8 cellular contexts compared by ENCODE assay signal in genomic region chr10:119652361-119652760, GRCh38. TPM values are rescaled to one million over a fixed set of nuclear protein-coding genes. Genes with fewer than 3 reads are reported as not detected.
DNase-seq lines count a peak whose midpoint lies in the region; ATAC-seq and TF ChIP-seq lines count a peak whose summit lies in the region.

No MANE protein-coding gene starts in this region.

- no peaks in the 10 kb centered on the region for H3K36me3 ChIP-seq in tibial artery

- intact Hi-C loops in lower leg skin (cut with DNase I; ENCODE audit: low total_unique reads) = no loop called here
- intact Hi-C loops in tibial artery (cut with DNase I; ENCODE audit: low total_unique reads) = loop anchor here (5.0 kb wide), 1 partner anchor 55 kb away; the partner anchor contains the start of gene TIAL1

- H3K4me3 ChIP-seq in lower leg skin (ENCODE audit: low read depth, poor library complexity, severe bottlenecking) (peak overlapping the region; percentile 98), tibial artery (peak overlapping the region; percentile 94 to 98)

- CTCF ChIA-PET in RWPE1 (lab: Yijun Ruan, JAX) = interaction anchor here (0.6 to 1.7 kb wide), 5 partner anchors 14 to 207 kb away, joined by 3 to 5 read pairs (median 3); no protein-coding TSS in a partner anchor

- no peak for TF ChIP-seq POLR2A in lower leg skin (IDR thresholded peaks at IDR 0.05)

- WGBS in lower leg skin, 2 donors = 0 to 2% methylated on average over 3 of the region's 3 CpGs

- TF ChIP-seq CTCF in RWPE1 (conservative IDR thresholded peaks at IDR 0.05; ENCODE audit: low read depth) (peak; percentile 76), lower leg skin (IDR thresholded peaks at IDR 0.05) (no peak), tibial artery (IDR thresholded peaks at IDR 0.05) (no peak)

- H3K4me1 ChIP-seq in tibial artery = peaks cover 3 to 49% (median 37%) of the 10 kb centered on the region in 4 donors

- DNase-seq in COLO829 (ENCODE audit: low spot score) = peak; percentile 61
- DNase-seq in RWPE1 (ENCODE audit: low spot score) = peak; percentile 65
- DNase-seq in dedifferentiated amniotic fluid mesenchymal stem cell (ENCODE audit: extremely low spot score) = peak; percentile 67
- DNase-seq in lower leg skin (ENCODE audit: low spot score in 2 of 2) = no peak
- no peak for DNase-seq in tibial artery
- no peak for DNase-seq in GM19240 (ENCODE audit: insufficient read length, low spot score)

- peak overlapping the region; percentile 95 for H3K27ac ChIP-seq in RWPE1
- peak overlapping the region; percentile 98 to 100 for H3K27ac ChIP-seq in tibial artery

- POLR2A ChIA-PET in RWPE1 (lab: Yijun Ruan, JAX; ENCODE audit: low non-redundant PET) = no interaction called here

- peak; percentile 31 for ATAC-seq in HG03442 (IDR thresholded peaks at IDR 0.05; ENCODE audit: unreplicated experiment)
- no peak for ATAC-seq in GM19397 (IDR thresholded peaks at IDR 0.05; ENCODE audit: unreplicated experiment)

- no peaks in the 10 kb centered on the region for H3K9me3 ChIP-seq in tibial artery

- H3K27me3 ChIP-seq in tibial artery = no peaks in the 10 kb centered on the region

RNA-seq across cellular contexts. Expression of gene BAG3, which starts 1.2 kb away (rescaled TPM):
- total RNA-seq in lower leg skin = 10 to 100 TPM; 55.5 to 87.8 (median 77.9) TPM

RNA-seq across cellular contexts. Expression of gene TIAL1, which starts 55.6 kb away (rescaled TPM):
- 10 to 100 TPM; 43.1 to 61.7 (median 51.1) TPM for total RNA-seq in lower leg skin

Comparison
In these comparisons a context has a peak if more than half of its experiments do, and no peak if none do; other contexts are left out.
1. DNase-seq: peak in COLO829 (single experiment), RWPE1 (single experiment) and dedifferentiated amniotic fluid mesenchymal stem cell (single experiment); none in lower leg skin (0 of 2), tibial artery (0 of 2) and GM19240 (single experiment).